Comparison of ENCODE assay signal across 9 cellular contexts in the genomic region with DNA sequence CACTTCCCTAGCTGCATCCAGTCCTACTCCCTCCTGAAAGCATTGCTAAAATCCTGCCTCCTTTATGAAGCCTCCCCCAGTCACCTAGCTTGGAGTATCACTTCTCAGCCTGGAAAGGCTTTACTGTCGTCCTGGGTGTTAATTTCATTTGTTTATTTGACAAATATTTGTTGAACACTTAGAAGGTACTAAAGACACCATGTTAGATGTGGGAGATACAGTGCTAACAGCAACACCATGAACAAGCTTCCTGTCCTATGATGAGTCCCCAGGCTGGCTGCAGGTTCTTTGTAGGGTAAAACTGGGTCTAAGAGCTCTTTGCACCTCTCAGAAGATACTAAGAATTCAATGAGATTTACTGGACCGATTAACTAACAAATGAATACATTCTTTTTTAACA.
DNase-seq lines count a peak whose midpoint lies in the region; ATAC-seq and TF ChIP-seq lines count a peak whose summit lies in the region.
"Had no signal": no experiment of that assay in that cellular context is flagged by ENCODE, and none has a peak within 500 bp of the region (broad histone marks: within the 10 kb centered on the region; RNA-seq: fewer than 3 reads in every experiment).

No MANE protein-coding gene starts in this region.

- peaks cover 15% of the 10 kb centered on the region for H3K4me1 ChIP-seq in CD4-positive, CD25-positive, alpha-beta regulatory T cell (ENCODE audit: control insufficient read depth, insufficient read depth, low read length, poor library complexity, severe bottlenecking)
- H3K4me1 ChIP-seq in foreskin keratinocyte: peaks cover 13% of the 10 kb centered on the region
- H3K4me1 ChIP-seq in sigmoid colon: peaks cover 0 to 25% (median 19%) of the 10 kb centered on the region in 4 donors

- no peaks in the 10 kb centered on the region for H3K36me3 Mint-ChIP-seq in CD4-positive, CD25-positive, alpha-beta regulatory T cell
- no peaks in the 10 kb centered on the region for H3K36me3 Mint-ChIP-seq in activated B cell treated with CpG ODN at 0.5 μM for 24 hours (ENCODE audit: low read depth)
- no peaks in the 10 kb centered on the region for H3K36me3 Mint-ChIP-seq in natural killer cell

- CTCF ChIA-PET in activated B cell treated with CpG ODN at 0.5 μM for 24 hours (lab: Charles Lee): no interaction called here

- POLR2A ChIA-PET in activated B cell treated with CpG ODN at 0.5 μM for 24 hours (lab: Charles Lee): interaction anchor here (0.7 to 2.0 kb wide), 5 partner anchors 11 to 110 kb away, joined by 3 to 9 read pairs (median 5); no protein-coding TSS in a partner anchor

- H3K27me3 Mint-ChIP-seq in CD4-positive, CD25-positive, alpha-beta regulatory T cell: no peaks in the 10 kb centered on the region
- H3K27me3 Mint-ChIP-seq in activated B cell treated with CpG ODN at 0.5 μM for 24 hours: no peaks in the 10 kb centered on the region
- H3K27me3 Mint-ChIP-seq in natural killer cell (ENCODE audit: low read depth in 2 of 2): peaks cover 0 to 4% of the 10 kb centered on the region in 2 donors

- TF ChIP-seq CTCF in activated B cell treated with CpG ODN at 0.5 μM for 24 hours (IDR thresholded peaks at IDR 0.05) (no peak), natural killer cell (IDR thresholded peaks at IDR 0.05) (no peak), foreskin keratinocyte (conservative IDR thresholded peaks at IDR 0.05) (no peak), sigmoid colon (IDR thresholded peaks at IDR 0.05) (no peak)

- peak overlapping the region in 2 of 3 donors; percentile 6 to 67 for H3K27ac Mint-ChIP-seq in CD4-positive, CD25-positive, alpha-beta regulatory T cell
- H3K27ac Mint-ChIP-seq in activated B cell treated with CpG ODN at 0.5 μM for 24 hours (peak overlapping the region; percentile 38), natural killer cell (peak overlapping the region; percentile 28 to 66)

- intact Hi-C loops in activated B cell treated with CpG ODN at 0.5 μM for 24 hours (cut with micrococcal nuclease) (loop anchor here (1.0 to 2.0 kb wide), 2 partner anchors 8 to 16 kb away; no protein-coding TSS in a partner anchor), natural killer cell (cut with micrococcal nuclease) (no loop called here), sigmoid colon (cut with DNase I) (no loop called here)

- H3K4me3 Mint-ChIP-seq in CD4-positive, CD25-positive, alpha-beta regulatory T cell: no peak overlapping the region
- H3K4me3 Mint-ChIP-seq in activated B cell treated with CpG ODN at 0.5 μM for 24 hours: peak overlapping the region; percentile 33
- H3K4me3 Mint-ChIP-seq in natural killer cell: no peak overlapping the region

- no peaks in the 10 kb centered on the region for H3K27me3 ChIP-seq in CD4-positive, CD25-positive, alpha-beta regulatory T cell (ENCODE audit: control insufficient read depth, insufficient read depth, low read length)
- H3K27me3 ChIP-seq in foreskin keratinocyte (no peaks in the 10 kb centered on the region), sigmoid colon (no peaks in the 10 kb centered on the region)

- peaks cover 9 to 22% (median 17%) of the 10 kb centered on the region in 4 donors for H3K4me1 Mint-ChIP-seq in CD4-positive, CD25-positive, alpha-beta regulatory T cell
- H3K4me1 Mint-ChIP-seq in activated B cell treated with CpG ODN at 0.5 μM for 24 hours (peaks cover 42% of the 10 kb centered on the region), natural killer cell (peaks cover 10 to 18% of the 10 kb centered on the region in 2 donors)

- DNase-seq in CD4-positive, CD25-positive, alpha-beta regulatory T cell: peak in 1 of 3 donors; percentile 45
- no peak for DNase-seq in activated B cell treated with CpG ODN at 0.5 μM for 24 hours
- DNase-seq in natural killer cell: no peak
- DNase-seq in foreskin keratinocyte: no peak
- DNase-seq in GOT3 (lab: John Stamatoyannopoulos, UW): no peak
- DNase-seq in activated naive CD4-positive, alpha-beta T cell treated with anti-CD3 and anti-CD28 coated beads, Interleukin-2, amount 50 U/mL, for 16 hours: no peak
- no peak for DNase-seq in sigmoid colon
- DNase-seq: activated T-cell treated with anti-CD3 and anti-CD28 coated beads, Interleukin-2, amount 50 U/mL, for 1 hour had no signal

- 38 to 55% methylated on average over 2 of the region's 2 CpGs for WGBS in sigmoid colon, 2 donors

- no peaks in the 10 kb centered on the region for H3K9me3 Mint-ChIP-seq in CD4-positive, CD25-positive, alpha-beta regulatory T cell
- H3K9me3 Mint-ChIP-seq in activated B cell treated with CpG ODN at 0.5 μM for 24 hours: no peaks in the 10 kb centered on the region
- H3K9me3 Mint-ChIP-seq in natural killer cell: no peaks in the 10 kb centered on the region

- H3K36me3 ChIP-seq in CD4-positive, CD25-positive, alpha-beta regulatory T cell (ENCODE audit: control insufficient read depth, insufficient read depth, low read length): no peaks in the 10 kb centered on the region
- no peaks in the 10 kb centered on the region for H3K36me3 ChIP-seq in sigmoid colon

- ATAC-seq in CD4-positive, CD25-positive, alpha-beta regulatory T cell (ENCODE audit: low read depth in 2 of 2): peak; percentile 38 to 56
- peak; percentile 29 for ATAC-seq in GM21825 (IDR thresholded peaks at IDR 0.05; ENCODE audit: unreplicated experiment)
- ATAC-seq in activated B cell treated with CpG ODN at 0.5 μM for 24 hours (ENCODE audit: low read depth): peak; percentile 62
- peak in 2 of 3 donors; percentile 39 to 44 for ATAC-seq in natural killer cell
- no peak for ATAC-seq in foreskin keratinocyte

- H3K27ac ChIP-seq in CD4-positive, CD25-positive, alpha-beta regulatory T cell (ENCODE audit: insufficient read depth, low read length, poor library complexity, severe bottlenecking): no peak overlapping the region
- H3K27ac ChIP-seq in foreskin keratinocyte (no peak overlapping the region), sigmoid colon (peak overlapping the region in 2 of 4 donors; percentile 54 to 64)

- no peak overlapping the region for H3K4me3 ChIP-seq in CD4-positive, CD25-positive, alpha-beta regulatory T cell (ENCODE audit: low read depth, low read length)
- H3K4me3 ChIP-seq in sigmoid colon: no peak overlapping the region

- no peaks in the 10 kb centered on the region for H3K9me3 ChIP-seq in CD4-positive, CD25-positive, alpha-beta regulatory T cell (ENCODE audit: control insufficient read depth in 2 of 2, low read length in 2 of 2)
- no peaks in the 10 kb centered on the region for H3K9me3 ChIP-seq in sigmoid colon

- no peak for TF ChIP-seq POLR2A in sigmoid colon (IDR thresholded peaks at IDR 0.05)

- no peak for TF ChIP-seq EP300 in sigmoid colon (IDR thresholded peaks at IDR 0.05)
